In genomic region chr4:1011022-1011694, GRCh38 we compare ENCODE assay signal across 8 cellular contexts. TPM values are rescaled to one million over a fixed set of nuclear protein-coding genes. Genes with fewer than 3 reads are reported as not detected.
DNase-seq lines count a peak whose midpoint lies in the region; ATAC-seq and TF ChIP-seq lines count a peak whose summit lies in the region.

A gene with protein sequence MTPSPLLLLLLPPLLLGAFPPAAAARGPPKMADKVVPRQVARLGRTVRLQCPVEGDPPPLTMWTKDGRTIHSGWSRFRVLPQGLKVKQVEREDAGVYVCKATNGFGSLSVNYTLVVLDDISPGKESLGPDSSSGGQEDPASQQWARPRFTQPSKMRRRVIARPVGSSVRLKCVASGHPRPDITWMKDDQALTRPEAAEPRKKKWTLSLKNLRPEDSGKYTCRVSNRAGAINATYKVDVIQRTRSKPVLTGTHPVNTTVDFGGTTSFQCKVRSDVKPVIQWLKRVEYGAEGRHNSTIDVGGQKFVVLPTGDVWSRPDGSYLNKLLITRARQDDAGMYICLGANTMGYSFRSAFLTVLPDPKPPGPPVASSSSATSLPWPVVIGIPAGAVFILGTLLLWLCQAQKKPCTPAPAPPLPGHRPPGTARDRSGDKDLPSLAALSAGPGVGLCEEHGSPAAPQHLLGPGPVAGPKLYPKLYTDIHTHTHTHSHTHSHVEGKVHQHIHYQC (plus strand): TSS chr4:1011626. CDS start chr4:1012486, 860 bp downstream.

- POLR2A ChIA-PET in CD4-positive, alpha-beta memory T cell (lab: Charles Lee; ENCODE audit: partially characterized antibody): interaction anchor here (1.0 to 2.5 kb wide), 9 partner anchors 24 to 701 kb away, joined by 3 to 19 read pairs (median 8); partner anchors contain the start of genes ATP5ME, DGKQ, GAK and IDUA

- H3K27ac ChIP-seq in CD4-positive, alpha-beta memory T cell (ENCODE audit: low read depth, low read length): peak within 1 kb of the TSS; percentile 76

- H3K9me3 Mint-ChIP-seq in CD4-positive, alpha-beta memory T cell: peaks cover 0 to 8% (median 1%) of the 10 kb centered on the region in 8 donors
- H3K9me3 Mint-ChIP-seq in activated CD4-positive, alpha-beta T cell treated with anti-CD3 and anti-CD28 coated beads, Interleukin-2, amount 10 ng/mL, durations not matched to agents 24 days and 14 days: no peaks in the 10 kb centered on the region

- DNase-seq in CD4-positive, alpha-beta memory T cell: peak; percentile 86 to 90 (median 87)
- DNase-seq in NB4 (ENCODE audit: low read depth) (peak; percentile 97), choroid plexus epithelial cell (ENCODE audit: low read depth) (peak; percentile 87), left kidney (ENCODE audit: low read depth, low spot score) (peak; percentile 96), NCI-H1417 treated with DMSO at 0.1 percent for 48 hours (lab: John Stamatoyannopoulos, UW) (no peak)
- peak; percentile 97 for DNase-seq in activated CD4-positive, alpha-beta T cell treated with anti-CD3 and anti-CD28 coated beads, Interleukin-2, amount 10 ng/mL, durations not matched to agents 24 days and 14 days
- peak; percentile 81 to 94 (median 88) for DNase-seq in stimulated activated CD4-positive, alpha-beta T cell treated with anti-CD3 and anti-CD28 coated beads, Interleukin-1b, Interleukin-23, amount 100 ng/mL, for 24 hours (ENCODE audit: low read depth in 4 of 4, low spot score in 1 of 4)

- H3K36me3 ChIP-seq in CD4-positive, alpha-beta memory T cell (ENCODE audit: insufficient read depth, low read length): no peaks in the 10 kb centered on the region

- H3K4me3 ChIP-seq in CD4-positive, alpha-beta memory T cell (ENCODE audit: low read length in 2 of 2): peak within 1 kb of the TSS; percentile 22 to 75
- H3K4me3 ChIP-seq in NB4 (ENCODE audit: low read depth, low read length): peak within 1 kb of the TSS; percentile 66
- H3K4me3 ChIP-seq in choroid plexus epithelial cell (ENCODE audit: low read depth, low read length): peak within 1 kb of the TSS; percentile 62

- peaks cover 0 to 4% of the 10 kb centered on the region in 2 donors for H3K36me3 Mint-ChIP-seq in CD4-positive, alpha-beta memory T cell
- peaks cover 8% of the 10 kb centered on the region for H3K36me3 Mint-ChIP-seq in activated CD4-positive, alpha-beta T cell treated with anti-CD3 and anti-CD28 coated beads, Interleukin-2, amount 10 ng/mL, durations not matched to agents 24 days and 14 days (ENCODE audit: low read depth)

- ATAC-seq in GM21723 (IDR thresholded peaks at IDR 0.05; ENCODE audit: unreplicated experiment): peak; percentile 28

- H3K4me1 Mint-ChIP-seq in CD4-positive, alpha-beta memory T cell: peaks cover 6 to 17% (median 13%) of the 10 kb centered on the region in 4 donors
- H3K4me1 Mint-ChIP-seq in activated CD4-positive, alpha-beta T cell treated with anti-CD3 and anti-CD28 coated beads, Interleukin-2, amount 10 ng/mL, durations not matched to agents 24 days and 14 days: peaks cover 13% of the 10 kb centered on the region

- peaks cover 7% of the 10 kb centered on the region for H3K27me3 ChIP-seq in CD4-positive, alpha-beta memory T cell (ENCODE audit: insufficient read depth, low read length)

- peak within 1 kb of the TSS; percentile 94 to 98 (median 97) for H3K27ac Mint-ChIP-seq in CD4-positive, alpha-beta memory T cell
- peak within 1 kb of the TSS; percentile 92 for H3K27ac Mint-ChIP-seq in activated CD4-positive, alpha-beta T cell treated with anti-CD3 and anti-CD28 coated beads, Interleukin-2, amount 10 ng/mL, durations not matched to agents 24 days and 14 days

- H3K9me3 ChIP-seq in CD4-positive, alpha-beta memory T cell (ENCODE audit: control insufficient read depth in 1 of 2, low read length in 2 of 2): no peaks in the 10 kb centered on the region

- intact Hi-C loops in CD4-positive, alpha-beta memory T cell (cut with micrococcal nuclease): loop anchor here (2.0 to 5.0 kb wide), 3 partner anchors 24 to 336 kb away; partner anchors contain the start of genes CTBP1, IDUA and UVSSA
- intact Hi-C loops in activated CD4-positive, alpha-beta T cell treated with anti-CD3 and anti-CD28 coated beads, Interleukin-2, amount 10 ng/mL, durations not matched to agents 24 days and 14 days (cut with micrococcal nuclease): loop anchor here (1.0 to 5.0 kb wide), 5 partner anchors 24 to 336 kb away; partner anchors contain the start of genes CTBP1, GAK, IDUA and TMEM175

- TF ChIP-seq CTCF in NB4 (IDR thresholded peaks at IDR 0.05; ENCODE audit: low read depth, low read length) (no peak), choroid plexus epithelial cell (conservative IDR thresholded peaks at IDR 0.05; ENCODE audit: low read depth, low read length) (no peak)

- CTCF ChIA-PET in CD4-positive, alpha-beta memory T cell (lab: Charles Lee; ENCODE audit: partially characterized antibody): no interaction called here

- H3K4me3 Mint-ChIP-seq in CD4-positive, alpha-beta memory T cell: peak within 1 kb of the TSS; percentile 85 to 94 (median 90)
- H3K4me3 Mint-ChIP-seq in activated CD4-positive, alpha-beta T cell treated with anti-CD3 and anti-CD28 coated beads, Interleukin-2, amount 10 ng/mL, durations not matched to agents 24 days and 14 days: peak within 1 kb of the TSS; percentile 89

- peak; percentile 49 for TF ChIP-seq POLR2A in NB4 (IDR thresholded peaks at IDR 0.05; ENCODE audit: extremely low read depth, insufficient read length)

- H3K4me1 ChIP-seq in CD4-positive, alpha-beta memory T cell (ENCODE audit: insufficient read depth, low read length): peaks cover 25% of the 10 kb centered on the region

- peaks cover 14 to 23% of the 10 kb centered on the region in 2 donors for H3K27me3 Mint-ChIP-seq in CD4-positive, alpha-beta memory T cell
- H3K27me3 Mint-ChIP-seq in activated CD4-positive, alpha-beta T cell treated with anti-CD3 and anti-CD28 coated beads, Interleukin-2, amount 10 ng/mL, durations not matched to agents 24 days and 14 days: peaks cover 25% of the 10 kb centered on the region

RNA-seq across cellular contexts. Expression of the gene that starts here (rescaled TPM):
- 10 to 100 TPM; 22.4 TPM for total RNA-seq in CD4-positive, alpha-beta memory T cell
- 1 to 10 TPM in 1 of 2 donors, under 1 TPM in 1; 0.64 to 2.3 TPM for polyA plus RNA-seq in CD4-positive, alpha-beta memory T cell
- total RNA-seq in activated CD4-positive, alpha-beta T cell treated with anti-CD3 and anti-CD28 coated beads, Interleukin-2, amount 10 ng/mL, durations not matched to agents 24 days and 14 days: 18.2 and 18.9 TPM in 2 replicates
